In the genomic region with DNA sequence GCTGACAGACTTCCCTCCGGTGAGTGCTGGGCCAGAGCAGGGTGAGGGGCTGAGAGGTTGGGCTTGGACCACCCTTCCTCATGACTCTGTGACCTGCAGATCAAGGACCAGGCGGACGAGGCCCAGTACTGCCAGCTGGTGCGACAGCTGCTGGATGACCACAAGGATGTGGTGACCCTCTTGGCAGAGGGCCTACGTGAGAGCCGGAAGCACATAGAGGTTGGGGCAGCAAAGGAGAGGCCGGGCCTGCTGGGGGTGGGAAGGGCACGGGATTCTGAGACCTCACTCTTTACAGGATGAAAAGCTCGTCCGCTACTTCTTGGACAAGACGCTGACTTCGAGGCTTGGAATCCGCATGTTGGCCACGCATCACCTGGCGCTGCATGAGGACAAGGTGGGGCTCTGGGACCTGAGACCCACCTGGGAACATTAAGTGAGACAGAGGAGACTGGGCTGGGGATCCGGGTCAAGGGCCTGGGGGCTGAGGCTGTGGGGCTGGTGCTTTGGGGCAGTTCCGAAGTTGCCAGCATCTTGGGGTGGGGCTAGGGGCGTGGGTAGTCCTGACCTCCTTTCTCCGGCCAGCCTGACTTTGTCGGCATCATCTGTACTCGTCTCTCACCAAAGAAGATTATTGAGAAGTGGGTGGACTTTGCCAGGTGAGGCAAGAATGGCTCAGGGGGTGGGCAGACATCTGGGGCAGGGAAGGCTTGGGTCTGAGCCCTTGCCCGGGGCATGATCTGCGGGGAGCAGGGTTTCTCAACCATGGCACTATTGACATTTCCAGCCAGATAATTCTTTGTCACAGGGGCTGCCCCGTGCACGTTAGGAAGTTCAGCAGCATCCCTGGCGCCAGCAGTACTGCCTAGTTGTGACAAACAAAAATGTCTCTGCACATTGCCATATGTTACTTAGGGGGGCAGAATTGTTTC, we compare ENCODE assay signal across 17 cellular contexts. TPM values are rescaled to one million over a fixed set of nuclear protein-coding genes. Genes with fewer than 3 reads are reported as not detected.
DNase-seq lines count a peak whose midpoint lies in the region; ATAC-seq and TF ChIP-seq lines count a peak whose summit lies in the region.
"Had no signal": no experiment of that assay in that cellular context is flagged by ENCODE, and none has a peak within 500 bp of the region (broad histone marks: within the 10 kb centered on the region; RNA-seq: fewer than 3 reads in every experiment).

No MANE protein-coding gene starts in this region.

- no peak for TF ChIP-seq CTCF in activated B cell treated with CpG ODN at 0.5 μM for 24 hours (IDR thresholded peaks at IDR 0.05)
- TF ChIP-seq CTCF in right lobe of liver (IDR thresholded peaks at IDR 0.05): no peak
- no peak for TF ChIP-seq CTCF in foreskin keratinocyte (conservative IDR thresholded peaks at IDR 0.05)

- no peaks in the 10 kb centered on the region for H3K9me3 ChIP-seq in right lobe of liver
- no peaks in the 10 kb centered on the region for H3K9me3 ChIP-seq in skeletal muscle tissue (ENCODE audit: control insufficient read depth in 3 of 3, low read length in 3 of 3)

- peak overlapping the region; percentile 50 for H3K27ac Mint-ChIP-seq in activated naive CD4-positive, alpha-beta T cell treated with anti-CD3 and anti-CD28 coated beads, Interleukin-2, amount 10 ng/mL, durations not matched to agents 7 days and 5 days
- no peak overlapping the region for H3K27ac Mint-ChIP-seq in activated B cell treated with CpG ODN at 0.5 μM for 24 hours

- H3K27ac ChIP-seq in right lobe of liver: peak overlapping the region in 1 of 3 donors; percentile 74
- peak overlapping the region; percentile 87 for H3K27ac ChIP-seq in skeletal muscle tissue (ENCODE audit: low read depth, low read length)
- H3K27ac ChIP-seq in foreskin keratinocyte: no peak overlapping the region
- H3K27ac ChIP-seq: PC-9 had no signal

- H3K36me3 ChIP-seq in right lobe of liver: peaks cover 0 to 14% (median 1%) of the 10 kb centered on the region in 4 donors
- peaks cover 33 to 34% (median 34%) of the 10 kb centered on the region in 3 donors for H3K36me3 ChIP-seq in skeletal muscle tissue (ENCODE audit: control insufficient read depth in 3 of 3, insufficient read depth in 3 of 3, low read length in 3 of 3)

- H3K4me1 ChIP-seq in right lobe of liver (peaks cover 0 to 69% (median 25%) of the 10 kb centered on the region in 4 donors), skeletal muscle tissue (ENCODE audit: control insufficient read depth in 3 of 3, insufficient read depth in 3 of 3, low read length in 3 of 3) (peaks cover 50 to 59% (median 57%) of the 10 kb centered on the region in 3 donors), foreskin keratinocyte (peaks cover 3% of the 10 kb centered on the region)

- POLR2A ChIA-PET in activated B cell treated with CpG ODN at 0.5 μM for 24 hours (lab: Charles Lee): interaction anchor here (0.6 kb wide), 1 partner anchor 10 kb away, joined by 3 read pairs; no protein-coding TSS in a partner anchor

- no peak for DNase-seq in activated naive CD4-positive, alpha-beta T cell treated with anti-CD3 and anti-CD28 coated beads, Interleukin-2, amount 10 ng/mL, durations not matched to agents 7 days and 5 days
- no peak for DNase-seq in activated naive CD4-positive, alpha-beta T cell treated with Interleukin-2 at 50 U/mL for 16 hours
- DNase-seq in activated B cell treated with CpG ODN at 0.5 μM for 24 hours (no peak), right lobe of liver (peak; percentile 51 to 77 (median 68)), foreskin keratinocyte (no peak), NCI-H187 (lab: John Stamatoyannopoulos, UW) (no peak)
- DNase-seq: activated CD4-positive, alpha-beta T cell treated with anti-CD3 and anti-CD28 coated beads, Interleukin-2, amount 50 U/mL, for 4 hours; activated naive CD4-positive, alpha-beta T cell; hypothalamus; NCI-H1092 treated with DMSO at 0.1 percent for 48 hours; NCI-H446; PC-9; stimulated activated CD4-positive, alpha-beta T cell treated with anti-CD3 and anti-CD28 coated beads, Interleukin-15, amount 100 ng/mL, for 24 hours; SW 1271 had no signal

- H3K4me3 Mint-ChIP-seq in activated naive CD4-positive, alpha-beta T cell treated with anti-CD3 and anti-CD28 coated beads, Interleukin-2, amount 10 ng/mL, durations not matched to agents 7 days and 5 days: peak overlapping the region; percentile 79
- peak overlapping the region; percentile 21 for H3K4me3 Mint-ChIP-seq in activated B cell treated with CpG ODN at 0.5 μM for 24 hours

- H3K9me3 Mint-ChIP-seq in activated naive CD4-positive, alpha-beta T cell treated with anti-CD3 and anti-CD28 coated beads, Interleukin-2, amount 10 ng/mL, durations not matched to agents 7 days and 5 days: no peaks in the 10 kb centered on the region
- H3K9me3 Mint-ChIP-seq in activated B cell treated with CpG ODN at 0.5 μM for 24 hours: no peaks in the 10 kb centered on the region

- WGBS in right lobe of liver (ENCODE audit: insufficient coverage, low coverage, low lambda C conversion rate, missing lambda C conversion rate): 70% methylated on average over 7 of the region's 26 CpGs

- no peak overlapping the region for H3K4me3 ChIP-seq in right lobe of liver
- peak overlapping the region in 1 of 3 donors; percentile 29 for H3K4me3 ChIP-seq in skeletal muscle tissue (ENCODE audit: low read length in 3 of 3)

- peaks cover 42% of the 10 kb centered on the region for H3K4me1 Mint-ChIP-seq in activated naive CD4-positive, alpha-beta T cell treated with anti-CD3 and anti-CD28 coated beads, Interleukin-2, amount 10 ng/mL, durations not matched to agents 7 days and 5 days
- H3K4me1 Mint-ChIP-seq in activated B cell treated with CpG ODN at 0.5 μM for 24 hours: peaks cover 23% of the 10 kb centered on the region

- H3K36me3 Mint-ChIP-seq in activated naive CD4-positive, alpha-beta T cell treated with anti-CD3 and anti-CD28 coated beads, Interleukin-2, amount 10 ng/mL, durations not matched to agents 7 days and 5 days: peaks cover 21% of the 10 kb centered on the region
- H3K36me3 Mint-ChIP-seq in activated B cell treated with CpG ODN at 0.5 μM for 24 hours (ENCODE audit: low read depth): peaks cover 32% of the 10 kb centered on the region

- CTCF ChIA-PET in activated naive CD4-positive, alpha-beta T cell treated with anti-CD3 and anti-CD28 coated beads, Interleukin-2, amount 10 ng/mL, durations not matched to agents 7 days and 5 days (lab: Charles Lee): interaction anchor here (0.6 kb wide), 1 partner anchor 32 kb away, joined by 3 read pairs; no protein-coding TSS in a partner anchor
- CTCF ChIA-PET in activated B cell treated with CpG ODN at 0.5 μM for 24 hours (lab: Charles Lee): no interaction called here

- TF ChIP-seq POLR2A in right lobe of liver (IDR thresholded peaks at IDR 0.05): no peak

- intact Hi-C loops in activated B cell treated with CpG ODN at 0.5 μM for 24 hours (cut with micrococcal nuclease): loop anchor here (10.0 kb wide), 1 partner anchor 224 kb away; no protein-coding TSS in a partner anchor
- intact Hi-C loops in right lobe of liver (cut with DNase I): no loop called here

- ATAC-seq in activated B cell treated with CpG ODN at 0.5 μM for 24 hours (ENCODE audit: low read depth): no peak
- ATAC-seq in right lobe of liver: peak in 2 of 4 donors; percentile 29 to 47
- no peak for ATAC-seq in foreskin keratinocyte
- no peak for ATAC-seq in HG03159 (IDR thresholded peaks at IDR 0.05; ENCODE audit: unreplicated experiment)
- ATAC-seq: esophagus mucosa had no signal

- peak overlapping the region in 1 of 3 donors; percentile 99 for H3K9ac ChIP-seq in skeletal muscle tissue (ENCODE audit: low read depth in 1 of 3, low read length in 3 of 3)

- H3K27me3 ChIP-seq in right lobe of liver: no peaks in the 10 kb centered on the region
- no peaks in the 10 kb centered on the region for H3K27me3 ChIP-seq in skeletal muscle tissue (ENCODE audit: control insufficient read depth in 3 of 3, insufficient read depth in 3 of 3, low read length in 3 of 3)
- no peaks in the 10 kb centered on the region for H3K27me3 ChIP-seq in foreskin keratinocyte

- H3K27me3 Mint-ChIP-seq in activated naive CD4-positive, alpha-beta T cell treated with anti-CD3 and anti-CD28 coated beads, Interleukin-2, amount 10 ng/mL, durations not matched to agents 7 days and 5 days: no peaks in the 10 kb centered on the region
- H3K27me3 Mint-ChIP-seq in activated B cell treated with CpG ODN at 0.5 μM for 24 hours: no peaks in the 10 kb centered on the region

RNA-seq across cellular contexts. Expression of gene BCKDK, which starts 2.2 kb away (rescaled TPM):
- total RNA-seq in activated B cell treated with CpG ODN at 0.5 μM for 24 hours: 24.8 and 27.3 TPM in 2 replicates
- total RNA-seq in right lobe of liver: 10 to 100 TPM; 34.8 to 61.5 (median 41.8) TPM
- 8.9 TPM for total RNA-seq in skeletal muscle tissue
- 41.1 and 41.9 TPM in 2 replicates for total RNA-seq in foreskin keratinocyte
- polyA plus RNA-seq in foreskin keratinocyte: 58.7 and 60.3 TPM in 2 replicates

RNA-seq across cellular contexts. Expression of gene KAT8, which starts 7.1 kb away (rescaled TPM):
- 82.1 and 93.7 TPM in 2 replicates for total RNA-seq in activated B cell treated with CpG ODN at 0.5 μM for 24 hours
- 10 to 100 TPM; 20.4 to 29.9 (median 25.2) TPM for total RNA-seq in right lobe of liver
- 43.3 TPM for total RNA-seq in skeletal muscle tissue
- 33.6 and 34.3 TPM in 2 replicates for total RNA-seq in foreskin keratinocyte
- 26.7 and 29.5 TPM in 2 replicates for polyA plus RNA-seq in foreskin keratinocyte

RNA-seq across cellular contexts. Expression of gene VKORC1, which starts 15.8 kb away (rescaled TPM):
- total RNA-seq in activated B cell treated with CpG ODN at 0.5 μM for 24 hours: 38.7 and 41.9 TPM in 2 replicates
- 100 to 1,000 TPM; 102 to 297 (median 199) TPM for total RNA-seq in right lobe of liver
- 34.4 TPM for total RNA-seq in skeletal muscle tissue
- total RNA-seq in foreskin keratinocyte: 82.5 and 85.9 TPM in 2 replicates
- polyA plus RNA-seq in foreskin keratinocyte: 122 and 129 TPM in 2 replicates

RNA-seq across cellular contexts. Expression of gene PRSS53, which starts 21.6 kb away (rescaled TPM):
- total RNA-seq in activated B cell treated with CpG ODN at 0.5 μM for 24 hours (5.1 and 5.5 TPM in 2 replicates), right lobe of liver (10 to 100 TPM in 1 of 6 experiments, 1 to 10 TPM in 5; 2.3 to 14.8 (median 3.9) TPM), skeletal muscle tissue (2.6 TPM), foreskin keratinocyte (1.1 and 1.4 TPM in 2 replicates)
- polyA plus RNA-seq in foreskin keratinocyte: 1.8 and 2.1 TPM in 2 replicates

RNA-seq across cellular contexts. Expression of gene PRSS8, which starts 25.2 kb away (rescaled TPM):
- total RNA-seq in activated B cell treated with CpG ODN at 0.5 μM for 24 hours (not detected in 2 replicates), right lobe of liver (10 to 100 TPM in 4 of 6 experiments, 1 to 10 TPM in 2; 5.6 to 20.0 (median 13.1) TPM), skeletal muscle tissue (not detected), foreskin keratinocyte (50.2 and 54.2 TPM in 2 replicates)
- 77.6 and 85.5 TPM in 2 replicates for polyA plus RNA-seq in foreskin keratinocyte

Comparison
In these comparisons a context has a peak if more than half of its experiments do, and no peak if none do; other contexts are left out.
1. DNase-seq: peak in right lobe of liver (3 of 3); none in activated naive CD4-positive, alpha-beta T cell treated with anti-CD3 and anti-CD28 coated beads, Interleukin-2, amount 10 ng/mL, durations not matched to agents 7 days and 5 days (single experiment), activated naive CD4-positive, alpha-beta T cell treated with Interleukin-2 at 50 U/mL for 16 hours (single experiment), activated B cell treated with CpG ODN at 0.5 μM for 24 hours (single experiment), foreskin keratinocyte (0 of 2) and NCI-H187 (0 of 2).